In the genomic region with DNA sequence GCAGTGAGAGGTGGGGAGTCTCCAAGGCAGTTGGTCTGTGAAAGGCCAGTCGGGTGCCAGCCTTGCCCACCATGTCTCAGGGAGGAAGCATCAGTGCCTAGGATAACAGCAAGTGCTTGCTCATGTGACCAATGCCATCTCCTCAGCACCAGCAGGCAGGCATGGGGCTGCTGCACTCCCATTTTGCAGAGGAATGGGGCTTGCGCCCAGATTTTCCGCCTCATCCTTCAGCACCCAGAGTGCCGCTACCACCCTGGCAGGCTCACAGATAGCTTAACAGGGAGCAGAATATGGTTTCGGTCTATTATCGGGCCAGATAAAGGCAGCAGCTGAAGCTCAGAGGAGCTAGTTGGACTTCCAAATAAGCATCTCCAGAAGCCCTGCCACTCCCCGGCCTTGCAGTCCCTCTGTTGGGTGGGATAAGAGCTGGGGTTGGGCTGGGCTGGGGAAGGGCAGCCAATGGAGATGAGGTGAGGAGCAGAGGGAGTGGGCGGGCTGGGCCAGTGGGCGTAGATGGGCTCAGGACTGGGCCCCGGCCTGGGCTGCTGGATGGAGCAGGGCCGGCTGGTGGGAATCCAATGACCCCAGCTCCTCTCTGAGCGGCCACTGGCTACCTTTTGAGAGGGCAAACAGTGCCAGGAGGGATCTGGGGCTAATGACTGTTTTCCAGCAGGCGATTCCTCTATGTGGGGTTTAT, we compare ENCODE assay signal across 21 cellular contexts. TPM values are rescaled to one million over a fixed set of nuclear protein-coding genes. Genes with fewer than 3 reads are reported as not detected.
DNase-seq lines count a peak whose midpoint lies in the region; ATAC-seq, FAIRE-seq and TF ChIP-seq lines count a peak whose summit lies in the region.
"Had no signal": no experiment of that assay in that cellular context is flagged by ENCODE, and none has a peak within 500 bp of the region (broad histone marks: within the 10 kb centered on the region; RNA-seq: fewer than 3 reads in every experiment).

No MANE protein-coding gene starts in this region.

- no peak for ATAC-seq in Right ventricle myocardium superior (ENCODE audit: poor library complexity)
- no peak for ATAC-seq in Right ventricle myocardium inferior
- no peak for ATAC-seq in upper lobe of right lung
- ATAC-seq: activated CD8-positive, alpha-beta T cell treated with anti-CD3 and anti-CD28 coated beads, Interleukin-2, amount 10 ng/mL, durations not matched to agents 7 days and 5 days; activated T-helper 17 cell treated with anti-CD3 and anti-CD28 coated beads, Interleukin-2, amount 50 U/mL, for 72 hours; stimulated activated memory B cell treated with anti-CD40 and anti-IgM and Interleukin-4, amounts not matched to agents 10 μg/mL and 1 μg/mL and 100 μg/mL, for 72 hours had no signal

- H3K4me1 ChIP-seq in kidney (ENCODE audit: control insufficient read depth in 1 of 2, insufficient read depth in 1 of 2, low read depth in 1 of 2, low read length in 2 of 2) = peaks cover 0 to 14% of the 10 kb centered on the region in 2 donors
- H3K4me1 ChIP-seq in upper lobe of right lung = peaks cover 26% of the 10 kb centered on the region

- no peak for TF ChIP-seq CTCF in WERI-Rb-1 (IDR thresholded peaks at IDR 0.05; ENCODE audit: low read depth, low read length)
- TF ChIP-seq CTCF in kidney (IDR thresholded peaks at IDR 0.05; ENCODE audit: borderline replicate concordance, extremely low read depth, insufficient read depth) = no peak
- TF ChIP-seq CTCF in upper lobe of right lung (IDR thresholded peaks at IDR 0.05) = no peak
- no peak for TF ChIP-seq CTCF in GM10266 (IDR thresholded peaks at IDR 0.05; ENCODE audit: control insufficient read depth, insufficient read depth, low read depth, missing control alignments)

- DNase-seq in Right ventricle myocardium superior (peak; percentile 22), Right ventricle myocardium inferior (ENCODE audit: missing footprints) (no peak), WERI-Rb-1 (peak; percentile 72), kidney (peak; percentile 66), upper lobe of right lung (peak; percentile 54), GM10266 (ENCODE audit: extremely low spot score) (no peak), KBM-7 (no peak), urothelium cell line (ENCODE audit: low spot score) (no peak)
- DNase-seq: ACHN; activated CD8-positive, alpha-beta T cell treated with anti-CD3 and anti-CD28 coated beads, Interleukin-2, amount 10 ng/mL, durations not matched to agents 7 days and 5 days; NCI-H446; SW 1271 had no signal

- FAIRE-seq in kidney (lab: Jason Lieb, UNC) (no peak), urothelium cell line (lab: Jason Lieb, UNC) (no peak)
- FAIRE-seq: G401.6, GM12892 had no signal

- in situ Hi-C loops in KBM-7 (cut with MboI; ENCODE audit: low pct_unique_long_range_greater_than_20kb, low sequenced_read_pairs) = no loop called here

- no peaks in the 10 kb centered on the region for H3K9me3 ChIP-seq in WERI-Rb-1 (ENCODE audit: severe bottlenecking)
- no peaks in the 10 kb centered on the region for H3K9me3 ChIP-seq in kidney (ENCODE audit: control insufficient read depth in 1 of 2, low read length in 2 of 2)
- no peaks in the 10 kb centered on the region for H3K9me3 ChIP-seq in upper lobe of right lung
- H3K9me3 ChIP-seq: adrenal gland had no signal

- H3K36me3 ChIP-seq in WERI-Rb-1 (no peaks in the 10 kb centered on the region), kidney (ENCODE audit: control insufficient read depth in 1 of 2, insufficient read depth in 2 of 2, low read length in 2 of 2) (no peaks in the 10 kb centered on the region), upper lobe of right lung (no peaks in the 10 kb centered on the region)
- H3K36me3 ChIP-seq: adrenal gland had no signal

- no peak overlapping the region for H3K9ac ChIP-seq in kidney (ENCODE audit: low read length in 2 of 2)
- H3K9ac ChIP-seq: KMS-11, parathyroid adenoma had no signal

- peak overlapping the region; percentile 84 for H3K27ac ChIP-seq in WERI-Rb-1
- H3K27ac ChIP-seq in kidney (ENCODE audit: low read depth in 2 of 2, low read length in 2 of 2) = no peak overlapping the region
- H3K27ac ChIP-seq in upper lobe of right lung = no peak overlapping the region
- H3K27ac ChIP-seq: adrenal gland, KMS-11, parathyroid adenoma had no signal

- intact Hi-C loops in Right ventricle myocardium superior (cut with DNase I) (no loop called here), Right ventricle myocardium inferior (cut with DNase I) (no loop called here), kidney (cut with DNase I) (no loop called here), upper lobe of right lung (cut with DNase I) (no loop called here)

- peak overlapping the region; percentile 39 for H3K4me3 ChIP-seq in WERI-Rb-1 (ENCODE audit: low read depth, low read length)
- H3K4me3 ChIP-seq in kidney (ENCODE audit: low read length in 2 of 2) = no peak overlapping the region
- H3K4me3 ChIP-seq in upper lobe of right lung = no peak overlapping the region
- H3K4me3 ChIP-seq: adrenal gland had no signal

- no peaks in the 10 kb centered on the region for H3K27me3 ChIP-seq in WERI-Rb-1 (ENCODE audit: insufficient read depth, low read depth, severe bottlenecking)
- no peaks in the 10 kb centered on the region for H3K27me3 ChIP-seq in upper lobe of right lung
- H3K27me3 ChIP-seq: adrenal gland had no signal

RNA-seq across cellular contexts. Expression of gene KRT80, which starts 8.4 kb away (rescaled TPM):
- total RNA-seq in Right ventricle myocardium superior (not detected), Right ventricle myocardium inferior (not detected), kidney (12.3 TPM), upper lobe of right lung (8.6 TPM)
- 1.0 TPM for polyA plus RNA-seq in kidney (ENCODE audit: insufficient read depth, low read depth, low replicate concordance)
- total RNA-seq: activated CD8-positive, alpha-beta T cell treated with anti-CD3 and anti-CD28 coated beads, Interleukin-2, amount 10 ng/mL, durations not matched to agents 7 days and 5 days; activated T-helper 17 cell treated with anti-CD3 and anti-CD28 coated beads, Interleukin-2, amount 50 U/mL, for 72 hours; cerebellum; mononuclear cell had no signal

RNA-seq across cellular contexts. Expression of gene KRT7, which starts 32.8 kb away (rescaled TPM):
- total RNA-seq in Right ventricle myocardium superior (0.59 TPM), Right ventricle myocardium inferior (not detected), kidney (1,490 TPM), upper lobe of right lung (664 TPM)
- polyA plus RNA-seq in kidney (ENCODE audit: insufficient read depth, low read depth, low replicate concordance) = 173 TPM
- total RNA-seq: cerebellum, mononuclear cell had no signal

Comparison
In these comparisons a context has a peak if more than half of its experiments do, and no peak if none do; other contexts are left out.
1. DNase-seq: peak in Right ventricle myocardium superior (single experiment), WERI-Rb-1 (single experiment), kidney (single experiment) and upper lobe of right lung (single experiment); none in Right ventricle myocardium inferior (single experiment), GM10266 (single experiment), KBM-7 (single experiment) and urothelium cell line (single experiment).
2. RNA of gene KRT7, which starts 32.8 kb away (total RNA-seq): 1,490 TPM in kidney (single experiment) and 664 TPM in upper lobe of right lung (single experiment); 0.59 TPM in Right ventricle myocardium superior (single experiment) and not detected in Right ventricle myocardium inferior (single experiment); every median in the first group is over 100 times any median in the second.